Comparison of ENCODE assay signal across 9 cellular contexts in genomic region chr5:96885518-96886338, GRCh38. TPM values are rescaled to one million over a fixed set of nuclear protein-coding genes. Genes with fewer than 3 reads are reported as not detected.
DNase-seq lines count a peak whose midpoint lies in the region; ATAC-seq and TF ChIP-seq lines count a peak whose summit lies in the region.
"Had no signal": no experiment of that assay in that cellular context is flagged by ENCODE, and none has a peak within 500 bp of the region (broad histone marks: within the 10 kb centered on the region; RNA-seq: fewer than 3 reads in every experiment).

No MANE protein-coding gene starts in this region.

- no peaks in the 10 kb centered on the region for H3K79me2 ChIP-seq in SU-DHL-6 (ENCODE audit: insufficient read depth, low read length)

- peak overlapping the region; percentile 65 for H3K27ac ChIP-seq in SU-DHL-6 (ENCODE audit: low read depth, low read length)
- no peak overlapping the region for H3K27ac ChIP-seq in testis
- H3K27ac ChIP-seq: thoracic aorta had no signal

- H3K9me3 ChIP-seq in SU-DHL-6 (ENCODE audit: insufficient read depth, low read length) (no peaks in the 10 kb centered on the region), testis (no peaks in the 10 kb centered on the region)
- H3K9me3 ChIP-seq: thoracic aorta had no signal

- H4K20me1 ChIP-seq in SU-DHL-6 (ENCODE audit: low read depth, low read length): no peaks in the 10 kb centered on the region

- peak; percentile 88 for ATAC-seq in HG02981 (IDR thresholded peaks at IDR 0.05; ENCODE audit: unreplicated experiment)

- H3K4me2 ChIP-seq in SU-DHL-6 (ENCODE audit: low read depth, low read length, poor library complexity, severe bottlenecking): peak overlapping the region; percentile 43

- peak overlapping the region; percentile 61 for H3K4me3 Mint-ChIP-seq in activated CD4-positive, alpha-beta T cell treated with anti-CD3 and anti-CD28 coated beads, Interleukin-2, amount 10 ng/mL, durations not matched to agents 24 days and 14 days
- no peak overlapping the region for H3K4me3 Mint-ChIP-seq in mesothelial cell of epicardium

- no peaks in the 10 kb centered on the region for H3K9me2 ChIP-seq in SU-DHL-6 (replicated peaks; ENCODE audit: insufficient read depth, low read length)

- intact Hi-C loops in activated CD4-positive, alpha-beta T cell treated with anti-CD3 and anti-CD28 coated beads, Interleukin-2, amount 10 ng/mL, durations not matched to agents 24 days and 14 days (cut with micrococcal nuclease): loop anchor here (1.0 kb wide), 2 partner anchors 9 to 11 kb away; partner anchors contain the start of gene ERAP2
- intact Hi-C loops in testis (cut with DNase I; ENCODE audit: low total_unique reads): no loop called here

- peak overlapping the region; percentile 28; the same call in 1 of the 2 replicates for H3K9ac ChIP-seq in SU-DHL-6 (ENCODE audit: low read length)

- no peaks in the 10 kb centered on the region for H3K27me3 Mint-ChIP-seq in activated CD4-positive, alpha-beta T cell treated with anti-CD3 and anti-CD28 coated beads, Interleukin-2, amount 10 ng/mL, durations not matched to agents 24 days and 14 days
- H3K27me3 Mint-ChIP-seq in mesothelial cell of epicardium (ENCODE audit: low read depth): peaks cover 2% of the 10 kb centered on the region

- H3K27me3 ChIP-seq in SU-DHL-6 (ENCODE audit: low read length) (no peaks in the 10 kb centered on the region), testis (no peaks in the 10 kb centered on the region)

- peaks cover 61% of the 10 kb centered on the region for H3K4me1 Mint-ChIP-seq in activated CD4-positive, alpha-beta T cell treated with anti-CD3 and anti-CD28 coated beads, Interleukin-2, amount 10 ng/mL, durations not matched to agents 24 days and 14 days
- peaks cover 12% of the 10 kb centered on the region for H3K4me1 Mint-ChIP-seq in mesothelial cell of epicardium

- no peaks in the 10 kb centered on the region for H3K4me1 ChIP-seq in testis

- DNase-seq in activated CD4-positive, alpha-beta T cell treated with anti-CD3 and anti-CD28 coated beads, Interleukin-2, amount 10 ng/mL, durations not matched to agents 24 days and 14 days: peak; percentile 85
- no peak for DNase-seq in activated CD4-positive, alpha-beta T cell treated with anti-CD3 and anti-CD28 coated beads for 1 hour
- peak; percentile 59 for DNase-seq in renal cortical epithelial cell (ENCODE audit: low read depth)
- no peak for DNase-seq in testis
- DNase-seq in NCI-H748 treated with DMSO at 0.1 percent for 48 hours (lab: John Stamatoyannopoulos, UW): no peak
- DNase-seq in mesothelial cell of epicardium (ENCODE audit: low spot score in 2 of 2, unreplicated experiment in 2 of 2): no peak

- TF ChIP-seq POLR2A in testis (IDR thresholded peaks at IDR 0.05): no peak

- peak overlapping the region; percentile 84 for H3K27ac Mint-ChIP-seq in activated CD4-positive, alpha-beta T cell treated with anti-CD3 and anti-CD28 coated beads, Interleukin-2, amount 10 ng/mL, durations not matched to agents 24 days and 14 days
- no peak overlapping the region for H3K27ac Mint-ChIP-seq in mesothelial cell of epicardium

- H3F3A ChIP-seq in SU-DHL-6 (ENCODE audit: insufficient read depth): peaks cover 11% of the 10 kb centered on the region; the same call in 1 of the 2 replicates

- no peak overlapping the region for H2AFZ ChIP-seq in SU-DHL-6 (ENCODE audit: low read depth, low read length, severe bottlenecking)

- H3K36me3 ChIP-seq in SU-DHL-6 (ENCODE audit: low read length) (0 out of 2 replicates have a peak, but pooled peaks cover 2% of the 10 kb centered on the region), testis (ENCODE audit: low read depth, missing control alignments) (no peaks in the 10 kb centered on the region)

- peaks cover 70% of the 10 kb centered on the region for H3K36me3 Mint-ChIP-seq in activated CD4-positive, alpha-beta T cell treated with anti-CD3 and anti-CD28 coated beads, Interleukin-2, amount 10 ng/mL, durations not matched to agents 24 days and 14 days (ENCODE audit: low read depth)
- H3K36me3 Mint-ChIP-seq in mesothelial cell of epicardium: no peaks in the 10 kb centered on the region

- H3K4me3 ChIP-seq in SU-DHL-6 (ENCODE audit: insufficient read depth, low read length, poor library complexity, severe bottlenecking) (no peak overlapping the region), testis (no peak overlapping the region)
- H3K4me3 ChIP-seq: thoracic aorta had no signal

- WGBS in testis, 2 donors: 86% methylated on average over 5 of the region's 5 CpGs

- TF ChIP-seq CTCF in SU-DHL-6 (IDR thresholded peaks at IDR 0.05; ENCODE audit: insufficient read depth, low read length, poor library complexity, severe bottlenecking): no peak
- no peak for TF ChIP-seq CTCF in testis (IDR thresholded peaks at IDR 0.05)
- TF ChIP-seq CTCF in mesothelial cell of epicardium (IDR thresholded peaks at IDR 0.05; ENCODE audit: unreplicated experiment): no peak

- H3K9me3 Mint-ChIP-seq in activated CD4-positive, alpha-beta T cell treated with anti-CD3 and anti-CD28 coated beads, Interleukin-2, amount 10 ng/mL, durations not matched to agents 24 days and 14 days: no peaks in the 10 kb centered on the region
- no peaks in the 10 kb centered on the region for H3K9me3 Mint-ChIP-seq in mesothelial cell of epicardium

RNA-seq across cellular contexts. Expression of gene ERAP2, which starts 9.4 kb away (rescaled TPM):
- 48.9 and 51.3 TPM in 2 replicates for total RNA-seq in activated CD4-positive, alpha-beta T cell treated with anti-CD3 and anti-CD28 coated beads, Interleukin-2, amount 10 ng/mL, durations not matched to agents 24 days and 14 days
- total RNA-seq in renal cortical epithelial cell: 6.4 and 184 TPM in 2 replicates
- total RNA-seq in testis: 1 to 10 TPM; 4.0 to 4.4 TPM
- 5.6 TPM for polyA plus RNA-seq in testis (ENCODE audit: insufficient read depth, low read depth, low replicate concordance)
- 0.47 to 0.74 TPM (median 0.68 TPM) in 3 replicates for total RNA-seq in mesothelial cell of epicardium

RNA-seq across cellular contexts. Expression of gene LNPEP, which starts 50.2 kb away (rescaled TPM):
- total RNA-seq in activated CD4-positive, alpha-beta T cell treated with anti-CD3 and anti-CD28 coated beads, Interleukin-2, amount 10 ng/mL, durations not matched to agents 24 days and 14 days: 38.2 and 39.4 TPM in 2 replicates
- total RNA-seq in renal cortical epithelial cell (72.9 and 122 TPM in 2 replicates), testis (10 to 100 TPM; 28.0 to 33.1 TPM), mesothelial cell of epicardium (35.4 to 37.3 TPM (median 35.6 TPM) in 3 replicates)
- 10.9 TPM for polyA plus RNA-seq in testis (ENCODE audit: insufficient read depth, low read depth, low replicate concordance)

Comparison
In these comparisons a context has a peak if more than half of its experiments do, and no peak if none do; other contexts are left out.
1. DNase-seq: peak in activated CD4-positive, alpha-beta T cell treated with anti-CD3 and anti-CD28 coated beads, Interleukin-2, amount 10 ng/mL, durations not matched to agents 24 days and 14 days (single experiment) and renal cortical epithelial cell (single experiment); none in activated CD4-positive, alpha-beta T cell treated with anti-CD3 and anti-CD28 coated beads for 1 hour (single experiment), testis (single experiment), NCI-H748 treated with DMSO at 0.1 percent for 48 hours (single experiment) and mesothelial cell of epicardium (0 of 2).